Comparison of ENCODE assay signal across 24 cellular contexts in genomic region chr3:161295325-161295724, GRCh38.
DNase-seq lines count a peak whose midpoint lies in the region; ATAC-seq and TF ChIP-seq lines count a peak whose summit lies in the region.
"Had no signal": no experiment of that assay in that cellular context is flagged by ENCODE, and none has a peak within 500 bp of the region (broad histone marks: within the 10 kb centered on the region; RNA-seq: fewer than 3 reads in every experiment).

No MANE protein-coding gene starts in this region.

- DNase-seq in DMS 273 (lab: John Stamatoyannopoulos, UW; ENCODE audit: unreplicated experiment) (peak; percentile 65), LoVo (ENCODE audit: low spot score) (peak; percentile 28), astrocyte of the hippocampus (ENCODE audit: low read depth, low spot score) (peak; percentile 83), left kidney (ENCODE audit: low read depth, low spot score) (peak; percentile 12), erythroblast (lab: John Stamatoyannopoulos, UW) (no peak), nucleus accumbens (lab: John Stamatoyannopoulos, UW) (no peak)
- DNase-seq in activated T-helper 2 cell treated with anti-CD3 and anti-CD28 coated beads, Interferon-gamma antibody, Interleukin-2, Interleukin-4, amounts not matched to agents 10 μg/mL and 5 μg/mL and 100 μg/mL, durations not matched to agents 14 hours and 24 hours and 36 hours (ENCODE audit: low spot score): no peak
- DNase-seq: activated CD8-positive, alpha-beta T cell treated with anti-CD3 and anti-CD28 coated beads for 36 hours; activated T-cell treated with anti-CD3 and anti-CD28 coated beads, Interleukin-2, amount 50 U/mL, for 72 hours; CD8-positive, alpha-beta T cell; cerebellar nuclear complex; endodermal cell; left lung; mucosa of descending colon; NCI-H1092 treated with DMSO at 0.1 percent for 48 hours; NCI-H774; Peyer's patch; right cardiac atrium; stimulated activated naive CD4-positive, alpha-beta T cell treated with Interleukin-2 at 50 U/mL for 16 hours; T-cell; upper lobe of left lung; WERI-Rb-1 had no signal

- peaks cover 5% of the 10 kb centered on the region for H3K27me3 Mint-ChIP-seq in activated T-helper 2 cell treated with anti-CD3 and anti-CD28 coated beads, Interferon-gamma antibody, Interleukin-2, Interleukin-4, amounts not matched to agents 10 μg/mL and 5 μg/mL and 100 μg/mL, durations not matched to agents 14 hours and 24 hours and 36 hours (ENCODE audit: low read depth)

- no peaks in the 10 kb centered on the region for H3K4me1 Mint-ChIP-seq in activated T-helper 2 cell treated with anti-CD3 and anti-CD28 coated beads, Interferon-gamma antibody, Interleukin-2, Interleukin-4, amounts not matched to agents 10 μg/mL and 5 μg/mL and 100 μg/mL, durations not matched to agents 14 hours and 24 hours and 36 hours (ENCODE audit: low read depth)
- H3K4me1 Mint-ChIP-seq: endodermal cell, IgD-negative memory B cell, T-cell had no signal

- TF ChIP-seq POLR2A in erythroblast (IDR thresholded peaks at IDR 0.05; ENCODE audit: low read length): no peak

- no peaks in the 10 kb centered on the region for H3K36me3 Mint-ChIP-seq in activated T-helper 2 cell treated with anti-CD3 and anti-CD28 coated beads, Interferon-gamma antibody, Interleukin-2, Interleukin-4, amounts not matched to agents 10 μg/mL and 5 μg/mL and 100 μg/mL, durations not matched to agents 14 hours and 24 hours and 36 hours (ENCODE audit: low read depth)

- intact Hi-C loops in activated T-helper 2 cell treated with anti-CD3 and anti-CD28 coated beads, Interferon-gamma antibody, Interleukin-2, Interleukin-4, amounts not matched to agents 10 μg/mL and 5 μg/mL and 100 μg/mL, durations not matched to agents 14 hours and 24 hours and 36 hours (cut with micrococcal nuclease): no loop called here

- H3K27ac Mint-ChIP-seq in activated T-helper 2 cell treated with anti-CD3 and anti-CD28 coated beads, Interferon-gamma antibody, Interleukin-2, Interleukin-4, amounts not matched to agents 10 μg/mL and 5 μg/mL and 100 μg/mL, durations not matched to agents 14 hours and 24 hours and 36 hours: no peak overlapping the region
- H3K27ac Mint-ChIP-seq: activated CD8-positive, alpha-beta T cell treated with anti-CD3 and anti-CD28 coated beads for 36 hours; activated T-cell treated with anti-CD3 and anti-CD28 coated beads, Interleukin-2, amount 50 U/mL, for 72 hours; CD8-positive, alpha-beta T cell; endodermal cell; IgD-negative memory B cell; T-cell had no signal

- H3K9me3 Mint-ChIP-seq in activated T-helper 2 cell treated with anti-CD3 and anti-CD28 coated beads, Interferon-gamma antibody, Interleukin-2, Interleukin-4, amounts not matched to agents 10 μg/mL and 5 μg/mL and 100 μg/mL, durations not matched to agents 14 hours and 24 hours and 36 hours: peaks cover 30% of the 10 kb centered on the region

- ATAC-seq in GM19467 (IDR thresholded peaks at IDR 0.05; ENCODE audit: unreplicated experiment): no peak
- ATAC-seq: activated CD8-positive, alpha-beta T cell treated with anti-CD3 and anti-CD28 coated beads for 36 hours; activated T-cell treated with anti-CD3 and anti-CD28 coated beads, Interleukin-2, amount 50 U/mL, for 72 hours; CD8-positive, alpha-beta T cell; left lung; mucosa of descending colon; right cardiac atrium; T-cell had no signal

- H3K4me3 Mint-ChIP-seq in activated T-helper 2 cell treated with anti-CD3 and anti-CD28 coated beads, Interferon-gamma antibody, Interleukin-2, Interleukin-4, amounts not matched to agents 10 μg/mL and 5 μg/mL and 100 μg/mL, durations not matched to agents 14 hours and 24 hours and 36 hours (ENCODE audit: low read depth): no peak overlapping the region
- H3K4me3 Mint-ChIP-seq: activated CD8-positive, alpha-beta T cell treated with anti-CD3 and anti-CD28 coated beads for 36 hours; activated T-cell treated with anti-CD3 and anti-CD28 coated beads, Interleukin-2, amount 50 U/mL, for 72 hours; CD8-positive, alpha-beta T cell; endodermal cell; IgD-negative memory B cell; T-cell had no signal

Comparison
In these comparisons a context has a peak if more than half of its experiments do, and no peak if none do; other contexts are left out.
1. DNase-seq: peak in DMS 273 (single experiment), LoVo (single experiment), astrocyte of the hippocampus (single experiment) and left kidney (single experiment); none in activated T-helper 2 cell treated with anti-CD3 and anti-CD28 coated beads, Interferon-gamma antibody, Interleukin-2, Interleukin-4, amounts not matched to agents 10 μg/mL and 5 μg/mL and 100 μg/mL, durations not matched to agents 14 hours and 24 hours and 36 hours (single experiment), erythroblast (0 of 2) and nucleus accumbens (0 of 56).